Comparison of ENCODE assay signal across 8 cellular contexts in genomic region chr12:122399254-122399591, GRCh38. TPM values are rescaled to one million over a fixed set of nuclear protein-coding genes. Genes with fewer than 3 reads are reported as not detected.
DNase-seq lines count a peak whose midpoint lies in the region; TF ChIP-seq lines count a peak whose summit lies in the region.

No MANE protein-coding gene starts in this region.

- no peaks in the 10 kb centered on the region for H3K9me3 ChIP-seq in CD4-positive, alpha-beta memory T cell (ENCODE audit: control insufficient read depth in 1 of 2, low read length in 2 of 2)
- H3K9me3 ChIP-seq in Peyer's patch (no peaks in the 10 kb centered on the region), esophagus muscularis mucosa (no peaks in the 10 kb centered on the region), ovary (no peaks in the 10 kb centered on the region)

- no peaks in the 10 kb centered on the region for H3K36me3 ChIP-seq in CD4-positive, alpha-beta memory T cell (ENCODE audit: insufficient read depth, low read length)
- H3K36me3 ChIP-seq in Peyer's patch (no peaks in the 10 kb centered on the region), esophagus muscularis mucosa (peaks cover 0 to 3% (median 1%) of the 10 kb centered on the region in 4 donors), ovary (no peaks in the 10 kb centered on the region)

- intact Hi-C loops in CD4-positive, alpha-beta memory T cell (cut with micrococcal nuclease): loop anchor here (1.0 kb wide), 4 partner anchors 22 to 353 kb away; partner anchors contain the start of genes DENR and KNTC1
- intact Hi-C loops in esophagus muscularis mucosa (cut with DNase I) (loop anchor here (2.0 kb wide), 1 partner anchor 74 kb away; no protein-coding TSS in a partner anchor), ovary (cut with DNase I) (loop anchor here in 2 of 4 donors (2.0 to 5.0 kb wide), 2 partner anchors 73 to 74 kb away; no protein-coding TSS in a partner anchor)

- WGBS in esophagus muscularis mucosa: 45% methylated on average over 2 of the region's 2 CpGs
- 32 to 34% (median 33%) methylated on average over 2 of the region's 2 CpGs for WGBS in ovary, 3 donors

- TF ChIP-seq CTCF in Peyer's patch (IDR thresholded peaks at IDR 0.05) (no peak), esophagus muscularis mucosa (IDR thresholded peaks at IDR 0.05) (no peak), ovary (IDR thresholded peaks at IDR 0.05) (no peak)

- peak overlapping the region in 2 of 8 donors; percentile 70 to 79 for H3K4me3 Mint-ChIP-seq in CD4-positive, alpha-beta memory T cell

- no peak overlapping the region for H3K4me3 ChIP-seq in CD4-positive, alpha-beta memory T cell (ENCODE audit: low read length in 2 of 2)
- H3K4me3 ChIP-seq in Peyer's patch: no peak overlapping the region
- H3K4me3 ChIP-seq in esophagus muscularis mucosa: peak overlapping the region; percentile 21 to 26 (median 22)
- H3K4me3 ChIP-seq in ovary: peak overlapping the region; percentile 8

- no peaks in the 10 kb centered on the region for H3K27me3 ChIP-seq in CD4-positive, alpha-beta memory T cell (ENCODE audit: insufficient read depth, low read length)
- H3K27me3 ChIP-seq in Peyer's patch (no peaks in the 10 kb centered on the region), esophagus muscularis mucosa (no peaks in the 10 kb centered on the region), ovary (no peaks in the 10 kb centered on the region)

- peak overlapping the region; percentile 81 to 91 (median 89) for H3K27ac Mint-ChIP-seq in CD4-positive, alpha-beta memory T cell

- CTCF ChIA-PET in CD4-positive, alpha-beta memory T cell (lab: Charles Lee; ENCODE audit: partially characterized antibody): interaction anchor here (0.9 to 7.6 kb wide), 34 partner anchors 8 to 354 kb away, joined by 3 to 332 read pairs (median 7); partner anchors contain the start of genes CLIP1, DENR, KNTC1 and ZCCHC8

- TF ChIP-seq POLR2A in Peyer's patch (IDR thresholded peaks at IDR 0.05) (no peak), esophagus muscularis mucosa (IDR thresholded peaks at IDR 0.05; ENCODE audit: low read depth) (no peak), ovary (IDR thresholded peaks at IDR 0.05) (no peak)

- no peaks in the 10 kb centered on the region for H3K9me3 Mint-ChIP-seq in CD4-positive, alpha-beta memory T cell

- DNase-seq in CD4-positive, alpha-beta memory T cell: no peak
- no peak for DNase-seq in Peyer's patch
- DNase-seq in esophagus muscularis mucosa (ENCODE audit: extremely low spot score): no peak
- no peak for DNase-seq in ovary
- DNase-seq in stimulated activated CD4-positive, alpha-beta T cell treated with anti-CD3 and anti-CD28 coated beads, Interleukin-4, amount 100 ng/mL, for 4 hours: no peak
- no peak for DNase-seq in iPS-NIHi11 (ENCODE audit: low spot score)
- no peak for DNase-seq in NOMO-1 (lab: John Stamatoyannopoulos, UW; ENCODE audit: unreplicated experiment in 2 of 2)
- no peak for DNase-seq in NCI-H2227 (lab: John Stamatoyannopoulos, UW; ENCODE audit: unreplicated experiment)

- no peaks in the 10 kb centered on the region for H3K27me3 Mint-ChIP-seq in CD4-positive, alpha-beta memory T cell

- peaks cover 29 to 43% (median 32%) of the 10 kb centered on the region in 4 donors for H3K4me1 Mint-ChIP-seq in CD4-positive, alpha-beta memory T cell

- H3K36me3 Mint-ChIP-seq in CD4-positive, alpha-beta memory T cell: peaks cover 8 to 12% of the 10 kb centered on the region in 2 donors

- TF ChIP-seq EP300 in esophagus muscularis mucosa (IDR thresholded peaks at IDR 0.05) (no peak), ovary (IDR thresholded peaks at IDR 0.05) (no peak)

- H3K27ac ChIP-seq in CD4-positive, alpha-beta memory T cell (ENCODE audit: low read depth, low read length): peak overlapping the region; percentile 18
- H3K27ac ChIP-seq in Peyer's patch (peak overlapping the region in 3 of 4 donors; percentile 49 to 89 (median 61)), esophagus muscularis mucosa (replicated peaks in 1 of 4) (peak overlapping the region; percentile 87 to 95 (median 90)), ovary (peak overlapping the region; percentile 61 to 83)

- peaks cover 25% of the 10 kb centered on the region for H3K4me1 ChIP-seq in CD4-positive, alpha-beta memory T cell (ENCODE audit: insufficient read depth, low read length)
- H3K4me1 ChIP-seq in Peyer's patch (peaks cover 0 to 9% (median 3%) of the 10 kb centered on the region in 4 donors), esophagus muscularis mucosa (peaks cover 16 to 79% (median 74%) of the 10 kb centered on the region in 4 donors), ovary (ENCODE audit: insufficient read depth) (peaks cover 1% of the 10 kb centered on the region)

- POLR2A ChIA-PET in CD4-positive, alpha-beta memory T cell (lab: Charles Lee; ENCODE audit: partially characterized antibody): interaction anchor here (1.0 to 4.4 kb wide), 8 partner anchors 11 to 128 kb away, joined by 3 to 62 read pairs (median 10); partner anchors contain the start of genes CLIP1, KNTC1, RSRC2 and ZCCHC8

RNA-seq across cellular contexts. Expression of gene CLIP1, which starts 23.2 kb away (rescaled TPM):
- 10 to 100 TPM; 63.5 to 65.7 TPM for total RNA-seq in CD4-positive, alpha-beta memory T cell
- polyA plus RNA-seq in CD4-positive, alpha-beta memory T cell: 10 to 100 TPM in 1 of 2 donors, 1 to 10 TPM in 1; 5.9 to 34.7 TPM
- 100 to 1,000 TPM in 1 of 4 donors, 10 to 100 TPM in 3; 55.7 to 167 (median 86.0) TPM for total RNA-seq in Peyer's patch
- 100 to 1,000 TPM; 234 to 263 (median 250) TPM for total RNA-seq in esophagus muscularis mucosa
- total RNA-seq in ovary: 10 to 100 TPM; 30.4 to 71.5 (median 42.3) TPM
- 10 to 100 TPM; 16.2 to 35.7 TPM for polyA plus RNA-seq in ovary

Comparison
In these comparisons a context has a peak if more than half of its experiments do, and no peak if none do; other contexts are left out.
1. H3K27ac ChIP-seq: peak in every context shown above with its lines; median percentile 90 in esophagus muscularis mucosa; 72 in ovary; 61 in Peyer's patch; 18 in CD4-positive, alpha-beta memory T cell.
2. H3K4me3 ChIP-seq: peak in esophagus muscularis mucosa (4 of 4) and ovary (single experiment); none in CD4-positive, alpha-beta memory T cell (0 of 2) and Peyer's patch (0 of 4).